34 cellular contexts compared by ENCODE assay signal in genomic region chr1:62370594-62370993, GRCh38. TPM values are rescaled to one million over a fixed set of nuclear protein-coding genes. Genes with fewer than 3 reads are reported as not detected.
"Had no signal": no experiment of that assay in that cellular context is flagged by ENCODE, and none has a peak within 500 bp of the region (broad histone marks: within the 10 kb centered on the region; RNA-seq: fewer than 3 reads in every experiment).

No MANE protein-coding gene starts in this region.

- H3K9me3 ChIP-seq: adrenal gland, body of pancreas had no signal

- H3K4me3 ChIP-seq: adrenal gland, body of pancreas, breast epithelium, K562, PC-9 had no signal

- H3K36me3 Mint-ChIP-seq: activated CD4-positive, alpha-beta memory T cell treated with anti-CD3 and anti-CD28 coated beads for 36 hours; activated naive CD4-positive, alpha-beta T cell treated with anti-CD3 and anti-CD28 coated beads, Interleukin-2, amount 50 U/mL, for 72 hours; T-cell had no signal

- H3K4me1 ChIP-seq: adrenal gland, body of pancreas, breast epithelium had no signal

- H3K36me3 ChIP-seq: adrenal gland, breast epithelium had no signal

- ATAC-seq: activated naive CD4-positive, alpha-beta T cell treated with anti-CD3 and anti-CD28 coated beads, Interleukin-2, amount 50 U/mL, for 72 hours; activated T-cell treated with anti-CD3 and anti-CD28 coated beads, Interleukin-2, amount 50 U/mL, for 4 hours; body of pancreas; K562; SK-N-SH treated with all-trans-retinoic acid at 6 μM for 48 hours; T-cell; T-helper 17 cell had no signal

- H3K27ac Mint-ChIP-seq: activated B cell treated with CpG ODN at 0.5 μM for 24 hours; activated CD4-positive, alpha-beta memory T cell treated with anti-CD3 and anti-CD28 coated beads for 36 hours; activated naive CD4-positive, alpha-beta T cell treated with anti-CD3 and anti-CD28 coated beads for 36 hours; activated naive CD4-positive, alpha-beta T cell treated with anti-CD3 and anti-CD28 coated beads, Interleukin-2, amount 50 U/mL, for 72 hours; activated T-helper 1 cell treated with anti-CD3 and anti-CD28 coated beads, Interleukin-12 subunit alpha, Interleukin-12 subunit beta, Interleukin-2, Interleukin-4 antibody, amounts not matched to agents 30 ng/mL and 10 ng/mL and 1 ng/mL, durations not matched to agents 14 hours and 24 hours and 36 hours; T-cell; T-helper 17 cell had no signal

- H3K4me1 Mint-ChIP-seq: activated B cell treated with CpG ODN at 0.5 μM for 24 hours, T-cell, T-helper 17 cell had no signal

- H3K9me3 Mint-ChIP-seq: activated naive CD4-positive, alpha-beta T cell treated with anti-CD3 and anti-CD28 coated beads for 36 hours; activated T-helper 1 cell treated with anti-CD3 and anti-CD28 coated beads, Interleukin-12 subunit alpha, Interleukin-12 subunit beta, Interleukin-2, Interleukin-4 antibody, amounts not matched to agents 30 ng/mL and 10 ng/mL and 1 ng/mL, durations not matched to agents 14 hours and 24 hours and 36 hours; T-cell had no signal

- H3K27ac ChIP-seq: adrenal gland, body of pancreas, breast epithelium, PC-9, VCaP had no signal

- H3K4me3 Mint-ChIP-seq: activated B cell treated with CpG ODN at 0.5 μM for 24 hours; activated CD4-positive, alpha-beta memory T cell treated with anti-CD3 and anti-CD28 coated beads for 36 hours; activated naive CD4-positive, alpha-beta T cell treated with anti-CD3 and anti-CD28 coated beads for 36 hours; activated T-cell treated with anti-CD3 and anti-CD28 coated beads, Interleukin-2, amount 50 U/mL, for 4 hours; activated T-helper 1 cell treated with anti-CD3 and anti-CD28 coated beads, Interleukin-12 subunit alpha, Interleukin-12 subunit beta, Interleukin-2, Interleukin-4 antibody, amounts not matched to agents 30 ng/mL and 10 ng/mL and 1 ng/mL, durations not matched to agents 14 hours and 24 hours and 36 hours; T-cell; T-helper 17 cell had no signal

- DNase-seq: activated B cell treated with CpG ODN at 0.5 μM for 24 hours; activated CD4-positive, alpha-beta memory T cell treated with anti-CD3 and anti-CD28 coated beads for 36 hours; activated CD4-positive, alpha-beta T cell treated with anti-CD3 and anti-CD28 coated beads for 4 hours; activated CD4-positive, alpha-beta T cell treated with anti-CD3 and anti-CD28 coated beads, Interleukin-2, amount 50 U/mL, for 1 hour; activated CD4-positive, CD25-positive, alpha-beta regulatory T cell treated with anti-CD3 and anti-CD28 coated beads, Interleukin-2, amount 50 U/mL, for 72 hours; activated CD8-positive, alpha-beta memory T cell treated with anti-CD3 and anti-CD28 coated beads, Interleukin-2, amount 50 U/mL, for 4 hours; activated gamma-delta T cell treated with Interleukin-2 at 50 U/mL for 16 hours; activated naive CD4-positive, alpha-beta T cell treated with anti-CD3 and anti-CD28 coated beads for 36 hours; activated T-cell treated with anti-CD3 and anti-CD28 coated beads for 4 hours; activated T-cell treated with anti-CD3 and anti-CD28 coated beads, Interleukin-2, amount 50 U/mL, for 4 hours; adrenal gland; body of pancreas; NCI-H1092 treated with DMSO at 0.1 percent for 48 hours; NCI-H1417; NCI-H146; NCI-H187; NCI-H2029 treated with DMSO at 0.1 percent for 48 hours; NCI-H2107; NCI-H2171; NCI-H510A; NCI-H526; NCI-H748 treated with DMSO at 0.1 percent for 48 hours; NK-92 treated with Interleukin-12 subunit alpha and Interleukin-12 subunit beta, amount 100 ng/mL, for 24 hours; PC-9; SIG-M5; T-cell; T-helper 17 cell had no signal

- H3K27me3 ChIP-seq: adrenal gland, body of pancreas, breast epithelium had no signal

RNA-seq across cellular contexts. Expression of gene KANK4, which starts 51.4 kb away (rescaled TPM):
- total RNA-seq: activated B cell treated with CpG ODN at 0.5 μM for 24 hours; activated CD4-positive, alpha-beta memory T cell treated with anti-CD3 and anti-CD28 coated beads for 36 hours; activated naive CD4-positive, alpha-beta T cell treated with anti-CD3 and anti-CD28 coated beads for 36 hours; activated naive CD4-positive, alpha-beta T cell treated with anti-CD3 and anti-CD28 coated beads, Interleukin-2, amount 50 U/mL, for 72 hours; activated T-cell treated with anti-CD3 and anti-CD28 coated beads, Interleukin-2, amount 50 U/mL, for 4 hours; activated T-helper 1 cell treated with anti-CD3 and anti-CD28 coated beads, Interleukin-12 subunit alpha, Interleukin-12 subunit beta, Interleukin-2, Interleukin-4 antibody, amounts not matched to agents 30 ng/mL and 10 ng/mL and 1 ng/mL, durations not matched to agents 14 hours and 24 hours and 36 hours; K562; SK-MEL-5; T-cell; T-helper 17 cell had no signal
- polyA plus RNA-seq: K562 had no signal
